Comparison of ENCODE assay signal across 1 cellular context in the genomic region with DNA sequence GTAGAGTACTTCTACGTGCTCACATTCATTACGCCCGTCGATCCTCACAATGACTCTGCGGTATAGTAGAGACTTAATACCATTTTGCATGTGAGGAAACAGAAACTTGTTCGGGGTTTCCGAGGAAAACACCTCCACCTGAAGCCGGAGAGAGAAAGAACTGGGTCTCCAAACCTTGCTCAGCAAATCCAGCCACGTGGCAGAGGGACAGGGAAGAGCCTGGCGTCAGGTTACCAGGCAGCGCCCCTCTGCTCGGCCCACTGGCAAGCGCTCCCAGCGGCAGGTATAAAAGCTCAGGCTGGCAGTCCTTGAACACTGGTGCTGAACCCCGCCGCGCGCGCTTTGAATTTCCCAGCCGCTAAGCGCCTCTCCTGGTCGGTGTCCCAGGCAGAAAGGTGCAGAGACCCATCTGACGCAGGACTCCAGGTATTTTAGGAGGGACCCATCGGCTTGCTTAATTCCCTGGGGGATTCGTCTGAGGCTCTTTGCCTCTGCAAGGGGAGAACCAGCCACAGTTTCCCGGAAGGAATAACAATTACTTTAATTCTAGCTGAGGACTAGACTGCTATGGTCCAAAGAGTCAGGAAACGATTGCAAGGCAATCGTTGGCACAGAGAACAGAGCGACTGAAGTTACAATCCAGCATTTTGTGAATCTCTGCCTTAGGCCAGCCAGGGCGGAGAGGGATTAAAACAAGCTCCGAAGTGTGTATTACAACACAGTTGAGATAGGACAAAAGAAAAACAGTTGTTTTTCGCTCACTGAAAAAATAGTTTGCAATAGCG.
TF ChIP-seq lines count a peak whose summit lies in the region.

A gene with protein sequence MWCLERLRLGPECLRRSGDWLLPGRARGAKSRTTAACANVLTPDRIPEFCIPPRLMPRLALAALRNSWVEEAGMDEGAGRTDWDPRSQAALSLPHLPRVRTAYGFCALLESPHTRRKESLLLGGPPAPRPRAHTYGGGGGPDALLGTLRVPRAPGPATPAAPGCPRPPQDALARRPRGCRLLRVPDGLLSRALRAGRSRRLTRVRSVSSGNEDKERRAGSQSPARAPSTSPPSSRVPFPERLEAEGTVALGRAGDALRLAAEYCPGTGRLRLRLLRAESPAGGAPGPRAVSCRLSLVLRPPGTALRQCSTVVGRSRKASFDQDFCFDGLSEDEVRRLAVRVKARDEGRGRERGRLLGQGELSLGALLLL (plus strand): TSS at position 315 of the 785 bp plus-strand sequence. CDS start 637 bp downstream, outside the sequence.

TF ChIP-seq in Ishikawa, 13 proteins besides CTCF, POLR2A, EP300 and RAD21 (continued from another document):
- peak; percentile 33; the same call in 1 of the 2 replicates for TF ChIP-seq TAF1 (IDR thresholded peaks at IDR 0.05; ENCODE audit: low read depth)
TF ChIP-seq in Ishikawa: peak in this region for 8.
